ENCODE assay signal across 9 cellular contexts in the genomic region with DNA sequence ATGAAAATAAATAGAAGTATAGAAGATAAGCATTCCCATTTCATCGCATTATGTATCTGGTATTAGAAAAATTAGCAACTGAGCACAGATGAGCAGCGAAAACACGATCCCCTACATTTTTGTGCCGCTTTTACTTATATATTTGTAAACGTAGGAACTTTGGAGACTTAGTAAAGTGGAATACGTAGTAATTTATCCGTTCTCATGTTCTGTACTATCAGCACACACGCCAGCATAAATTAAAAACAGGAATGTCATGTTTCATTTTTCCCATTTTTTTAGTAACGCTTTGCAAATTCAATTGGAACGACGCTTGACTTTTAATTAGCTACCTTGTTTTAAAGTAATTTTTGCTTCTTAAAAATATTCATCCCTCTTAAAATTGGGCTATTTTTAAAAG. TPM values are rescaled to one million over a fixed set of nuclear protein-coding genes. Genes with fewer than 3 reads are reported as not detected.
A peak's percentile ranks its signal among the peaks of the same experiment; 100 is the strongest.
DNase-seq lines count a peak whose midpoint lies in the region; ATAC-seq and TF ChIP-seq lines count a peak whose summit lies in the region.
"Had no signal": no experiment of that assay in that cellular context is flagged by ENCODE, and none has a peak within 500 bp of the region (broad histone marks: within the 10 kb centered on the region; RNA-seq: fewer than 3 reads in every experiment).

No MANE protein-coding gene starts in this region.

- H3K9ac ChIP-seq in BLaER1 (peak overlapping the region; percentile 99), colonic mucosa (ENCODE audit: low read depth in 2 of 2, low read length in 2 of 2) (peak overlapping the region; percentile 40 to 77)

- peaks cover 56% of the 10 kb centered on the region for H3K4me1 ChIP-seq in BLaER1
- peaks cover 18% of the 10 kb centered on the region for H3K4me1 ChIP-seq in colonic mucosa

- H3K27me3 Mint-ChIP-seq in naive thymus-derived CD8-positive, alpha-beta T cell, result no peaks in the 10 kb centered on the region

- POLR2A ChIA-PET in naive thymus-derived CD8-positive, alpha-beta T cell (lab: Charles Lee), result interaction anchor here (0.6 to 3.1 kb wide), 4 partner anchors 14 to 308 kb away, joined by 3 to 15 read pairs (median 3); a partner anchor contains a TSS

- H3K4me1 Mint-ChIP-seq in naive thymus-derived CD8-positive, alpha-beta T cell, result peaks cover 26 to 66% (median 56%) of the 10 kb centered on the region in 4 donors

- H3K27me3 ChIP-seq in BLaER1 (no peaks in the 10 kb centered on the region), colonic mucosa (no peaks in the 10 kb centered on the region)

- H3K4me3 ChIP-seq in BLaER1, result peak overlapping the region; percentile 91
- H3K4me3 ChIP-seq in colonic mucosa, result peak overlapping the region; percentile 78

- peaks cover 0 to 13% (median 0%) of the 10 kb centered on the region in 9 donors for H3K9me3 Mint-ChIP-seq in naive thymus-derived CD8-positive, alpha-beta T cell

- no peak for TF ChIP-seq CTCF in colonic mucosa (IDR thresholded peaks at IDR 0.05)

- peak overlapping the region; percentile 93 to 100 (median 98) for H3K4me3 Mint-ChIP-seq in naive thymus-derived CD8-positive, alpha-beta T cell

- DNase-seq in colonic mucosa (no peak), T-helper 9 cell (no peak), D341Med (ENCODE audit: low spot score) (no peak), NCI-H2081 treated with DMSO at 0.1 percent for 48 hours (lab: John Stamatoyannopoulos, UW) (no peak)
- DNase-seq in naive thymus-derived CD8-positive, alpha-beta T cell, result no peak
- DNase-seq: activated CD4-positive, alpha-beta T cell treated with anti-CD3 and anti-CD28 coated beads for 48 hours had no signal

- ATAC-seq in naive thymus-derived CD8-positive, alpha-beta T cell, result no peak
- ATAC-seq in HG02870 (IDR thresholded peaks at IDR 0.05; ENCODE audit: unreplicated experiment), result no peak

- no peaks in the 10 kb centered on the region for H3K36me3 Mint-ChIP-seq in naive thymus-derived CD8-positive, alpha-beta T cell

- peak overlapping the region in 5 of 10 donors; percentile 3 to 100 (median 92) for H3K27ac Mint-ChIP-seq in naive thymus-derived CD8-positive, alpha-beta T cell

- H4K20me1 ChIP-seq in BLaER1, result peaks cover 81% of the 10 kb centered on the region

- H3K9me3 ChIP-seq in BLaER1, result no peaks in the 10 kb centered on the region
- no peaks in the 10 kb centered on the region for H3K9me3 ChIP-seq in KOPT-K1 (ENCODE audit: insufficient read depth, low read length, poor library complexity, severe bottlenecking)
- no peaks in the 10 kb centered on the region for H3K9me3 ChIP-seq in colonic mucosa

- no peaks in the 10 kb centered on the region for H3K36me3 ChIP-seq in BLaER1
- no peaks in the 10 kb centered on the region for H3K36me3 ChIP-seq in KOPT-K1 (ENCODE audit: insufficient read depth, low read length)
- H3K36me3 ChIP-seq in colonic mucosa, result no peaks in the 10 kb centered on the region

- intact Hi-C loops in colonic mucosa (cut with DNase I), result no loop called here

- peak overlapping the region; percentile 91 for H3K4me2 ChIP-seq in BLaER1

- H3K27ac ChIP-seq in BLaER1 (peak overlapping the region; percentile 100), KOPT-K1 (ENCODE audit: low read depth, low read length, poor library complexity, severe bottlenecking) (peak overlapping the region; percentile 8), colonic mucosa (peak overlapping the region; percentile 98)

RNA-seq across cellular contexts. Expression of a gene that starts 2.4 kb away (rescaled TPM):
- 10 to 100 TPM; 42.4 to 45.9 TPM for total RNA-seq in colonic mucosa
- 10 to 100 TPM; 28.8 to 29.4 TPM for total RNA-seq in naive thymus-derived CD8-positive, alpha-beta T cell
- polyA plus RNA-seq in naive thymus-derived CD8-positive, alpha-beta T cell, result 1 to 10 TPM; 1.1 to 2.3 (median 2.2) TPM

Comparison
In these comparisons a context has a peak if more than half of its experiments do, and no peak if none do; other contexts are left out.
1. H3K27ac ChIP-seq: peak in every context shown above with its lines; median percentile 100 in BLaER1; 98 in colonic mucosa; 8 in KOPT-K1.